ENCODE assay signal across 10 cellular contexts in genomic region chr16:51009813-51010212, GRCh38.
"Had no signal": no experiment of that assay in that cellular context is flagged by ENCODE, and none has a peak within 500 bp of the region (broad histone marks: within the 10 kb centered on the region; RNA-seq: fewer than 3 reads in every experiment).

No MANE protein-coding gene starts in this region.

- FAIRE-seq: H1, H54 had no signal

- ATAC-seq: HCT116 had no signal

- H3K4me3 Mint-ChIP-seq: H9, HFFc6 had no signal

- H3K9ac ChIP-seq: GM23248 had no signal

- H3K27ac Mint-ChIP-seq: H9, HFFc6 had no signal

- H3K27ac ChIP-seq: GM23248 had no signal

- H2AFZ ChIP-seq: GM23248 had no signal

- H3K9me3 ChIP-seq: HAP-1 had no signal

- H3K4me1 ChIP-seq: HAP-1 had no signal

- DNase-seq: GM23248, GOT3, H7, H9, HCEC 1CT, HFFc6 had no signal

- H3K4me3 ChIP-seq: GM23248, HAP-1 had no signal

- H3K36me3 ChIP-seq: HAP-1 had no signal
